8 cellular contexts compared by ENCODE assay signal in the genomic region with DNA sequence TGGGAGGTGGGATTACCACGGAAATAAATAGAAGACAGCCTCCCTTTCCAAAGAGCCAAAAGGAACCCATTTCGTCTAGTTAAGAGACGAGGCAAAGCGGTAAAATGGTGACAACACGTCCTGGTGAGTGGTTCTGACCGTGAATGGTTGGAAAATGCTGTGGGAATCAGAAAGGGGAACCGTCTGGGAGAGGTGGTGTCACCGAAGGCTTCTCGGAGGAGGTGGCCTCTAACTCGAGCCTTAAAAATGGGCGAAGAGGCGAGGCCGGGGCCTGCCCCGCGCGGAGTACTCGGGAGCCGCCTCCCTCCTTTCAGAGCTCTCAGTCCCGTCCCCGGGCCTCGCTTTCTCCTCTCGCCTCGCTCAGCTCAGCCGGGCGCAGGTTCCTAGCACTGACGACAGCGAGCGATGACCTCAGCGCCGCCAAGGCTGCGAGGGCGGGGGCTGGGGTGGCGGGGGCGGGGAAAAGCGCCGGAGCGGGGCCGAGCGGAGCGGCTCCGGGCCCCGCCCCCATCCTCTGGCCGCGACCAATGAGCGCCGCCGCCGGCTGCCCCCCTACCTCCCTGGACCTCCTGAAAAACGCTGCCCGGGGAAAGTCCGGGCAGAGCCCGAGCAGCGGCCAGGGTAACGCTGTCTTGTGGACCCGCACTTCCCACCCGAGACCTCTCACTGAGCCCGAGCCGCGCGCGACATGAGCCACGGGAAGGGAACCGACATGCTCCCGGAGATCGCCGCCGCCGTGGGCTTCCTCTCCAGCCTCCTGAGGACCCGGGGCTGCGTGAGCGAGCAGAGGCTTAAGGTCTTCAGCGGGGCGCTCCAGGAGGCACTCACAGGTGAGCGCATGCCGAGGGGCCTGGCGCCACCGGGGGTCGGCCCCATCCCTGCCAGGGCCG. TPM values are rescaled to one million over a fixed set of nuclear protein-coding genes. Genes with fewer than 3 reads are reported as not detected.
DNase-seq lines count a peak whose midpoint lies in the region; ATAC-seq, FAIRE-seq and TF ChIP-seq lines count a peak whose summit lies in the region.

A gene with protein sequence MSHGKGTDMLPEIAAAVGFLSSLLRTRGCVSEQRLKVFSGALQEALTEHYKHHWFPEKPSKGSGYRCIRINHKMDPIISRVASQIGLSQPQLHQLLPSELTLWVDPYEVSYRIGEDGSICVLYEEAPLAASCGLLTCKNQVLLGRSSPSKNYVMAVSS (plus strand): TSS at position 601 of the 890 bp plus-strand sequence. CDS start 88 bp downstream, at position 689.

- peaks cover 7 to 24% of the 10 kb centered on the region in 2 donors for H3K4me1 ChIP-seq in kidney (ENCODE audit: control insufficient read depth in 1 of 2, insufficient read depth in 1 of 2, low read depth in 1 of 2, low read length in 2 of 2)

- peak within 1 kb of the TSS; percentile 98 to 99 for H3K27ac ChIP-seq in kidney (ENCODE audit: low read depth in 2 of 2, low read length in 2 of 2)

- peak within 1 kb of the TSS; percentile 98 to 99 for H3K9ac ChIP-seq in kidney (ENCODE audit: low read length in 2 of 2)

- peaks cover 4 to 23% of the 10 kb centered on the region in 2 donors for H3K36me3 ChIP-seq in kidney (ENCODE audit: control insufficient read depth in 1 of 2, insufficient read depth in 2 of 2, low read length in 2 of 2)

- intact Hi-C loops in kidney (cut with DNase I) = no loop called here

- H3K4me3 ChIP-seq in kidney (ENCODE audit: low read length in 2 of 2) = peak within 1 kb of the TSS; percentile 74 to 80

- peak; percentile 100 for TF ChIP-seq POLR2A in GM19193 (IDR thresholded peaks at IDR 0.05; ENCODE audit: extremely low read depth, insufficient read depth, insufficient read length)

- FAIRE-seq in kidney (lab: Jason Lieb, UNC) = no peak

- DNase-seq in AG20443 (ENCODE audit: low spot score) (peak; percentile 99), NCI-H460 (ENCODE audit: extremely low read depth, low read depth) (peak; percentile 93), cerebellum (ENCODE audit: low spot score) (peak; percentile 100), kidney (peak; percentile 97)
- DNase-seq in activated CD4-positive, alpha-beta T cell treated with anti-CD3 and anti-CD28 coated beads for 24 hours (ENCODE audit: low read depth in 2 of 2) = peak; percentile 82 to 85
- DNase-seq in stimulated activated CD4-positive, alpha-beta T cell treated with anti-CD3 and anti-CD28 coated beads, Interleukin-15, amount 100 ng/mL, for 24 hours = peak; percentile 93

- H3K9me3 ChIP-seq in kidney (ENCODE audit: control insufficient read depth in 1 of 2, low read length in 2 of 2) = no peaks in the 10 kb centered on the region

- no peak for TF ChIP-seq CTCF in kidney (IDR thresholded peaks at IDR 0.05; ENCODE audit: borderline replicate concordance, extremely low read depth, insufficient read depth)

- peak; percentile 76 for ATAC-seq in HG03432 (IDR thresholded peaks at IDR 0.05; ENCODE audit: unreplicated experiment)

RNA-seq across cellular contexts. Expression of the gene that starts here (rescaled TPM):
- 19.6 and 19.9 TPM in 2 replicates for total RNA-seq in NCI-H460 (2014; rRNA removed; shearing (Covaris generic))
- 3.1 and 7.2 TPM in 2 replicates for polyA plus RNA-seq in NCI-H460 (2014; cell fraction: nucleus; rRNA removed)
- total RNA-seq in cerebellum = 17.4 TPM
- 59.9 TPM for total RNA-seq in kidney
- polyA plus RNA-seq in kidney (ENCODE audit: insufficient read depth, low read depth, low replicate concordance) = 156 TPM

Comparison
In these comparisons a context has a peak if more than half of its experiments do, and no peak if none do; other contexts are left out.
1. Peak in every context shown above with its lines: DNase-seq, ATAC-seq, H3K4me3 ChIP-seq and H3K27ac ChIP-seq.